22 cellular contexts compared by ENCODE assay signal in genomic region chr3:154217663-154218062, GRCh38.
DNase-seq lines count a peak whose midpoint lies in the region; ATAC-seq, FAIRE-seq and TF ChIP-seq lines count a peak whose summit lies in the region.
"Had no signal": no experiment of that assay in that cellular context is flagged by ENCODE, and none has a peak within 500 bp of the region (broad histone marks: within the 10 kb centered on the region; RNA-seq: fewer than 3 reads in every experiment).

No MANE protein-coding gene starts in this region.

- no peak for TF ChIP-seq POLR2A in NB4 (IDR thresholded peaks at IDR 0.05; ENCODE audit: extremely low read depth, insufficient read length)
- TF ChIP-seq POLR2A in GM12878 (IDR thresholded peaks at IDR 0.05; ENCODE audit: low read depth, low read length), result no peak

- WGBS in GM12878 (ENCODE audit: insufficient coverage, insufficient replicate concordance, low lambda C conversion rate, missing lambda C conversion rate), result 14% methylated on average over 6 of the region's 6 CpGs

- POLR2A ChIA-PET in GM12878 (lab: Charles Lee), result no interaction called here

- SMC1A ChIA-PET in GM12878 (lab: Charles Lee; ENCODE audit: uncharacterized antibody, unreplicated experiment), result no interaction called here

- H3K36me3 ChIP-seq in GM12878 (ENCODE audit: control insufficient read depth in 2 of 2, insufficient read depth in 2 of 2, low read length in 1 of 2), result no peaks in the 10 kb centered on the region

- RAD21 ChIA-PET in GM12878 (lab: Charles Lee; ENCODE audit: unreplicated experiment), result no interaction called here

- CTCF ChIA-PET in GM12878 (lab: Yijun Ruan, JAX), result no interaction called here

- no peaks in the 10 kb centered on the region for H3K27me3 ChIP-seq in GM12878 (replicated peaks in 1 of 2; ENCODE audit: control insufficient read depth in 2 of 2, insufficient read depth in 2 of 2, low read length in 1 of 2)

- H3K4me1 ChIP-seq in GM12878 (ENCODE audit: control insufficient read depth, insufficient read depth, low read length), result no peaks in the 10 kb centered on the region

- H3K4me3 ChIP-seq in NB4 (ENCODE audit: low read depth, low read length), result no peak overlapping the region
- no peak overlapping the region for H3K4me3 ChIP-seq in GM12878
- H3K4me3 ChIP-seq: PC-9 had no signal

- H3K4me2 ChIP-seq in GM12878 (ENCODE audit: control insufficient read depth, insufficient read depth), result no peak overlapping the region
- H3K4me2 ChIP-seq: PC-9 had no signal

- H3K9me3 ChIP-seq in GM12878 (replicated peaks; ENCODE audit: control insufficient read depth, insufficient read depth, low read length), result no peaks in the 10 kb centered on the region

- H3K27ac ChIP-seq in GM12878 (ENCODE audit: control insufficient read depth, insufficient read depth), result no peak overlapping the region
- H3K27ac ChIP-seq: PC-9 had no signal

- DNase-seq in NCI-H1417 (lab: John Stamatoyannopoulos, UW) (peak in 2 of 3 experiments; percentile 43 to 78), NCI-H1417 treated with DMSO at 0.1 percent for 48 hours (lab: John Stamatoyannopoulos, UW) (no peak), NB4 (ENCODE audit: low read depth) (peak; percentile 4), GM12878 (ENCODE audit: low read depth, low spot score) (no peak), retina (peak; percentile 68), cerebellar nuclear complex (lab: John Stamatoyannopoulos, UW) (no peak)
- DNase-seq in activated CD4-positive, alpha-beta T cell treated with anti-CD3 and anti-CD28 coated beads, Interleukin-2, amount 50 U/mL, for 1 hour, result no peak
- DNase-seq: 8988T, AML-193, DMS79, H7, HFFc6, Kasumi-1, NCI-H146, NCI-H2029, NCI-H2171, NCI-H446, NCI-H526, PC-9, RPMI8226, SHP77, SW 1271 had no signal

- in situ Hi-C loops in GM12878 (cut with MboI), result no loop called here

- ATAC-seq in GM12878, result no peak

- TF ChIP-seq CTCF in NB4 (IDR thresholded peaks at IDR 0.05; ENCODE audit: low read depth, low read length) (no peak), GM12878 (IDR thresholded peaks at IDR 0.05 in 2 of 3, conservative IDR thresholded peaks at IDR 0.05 in 1 of 3; ENCODE audit: control insufficient read depth in 2 of 3, extremely low read depth in 1 of 3, insufficient read depth in 1 of 3, low read depth in 3 of 3, low read length in 3 of 3) (no peak)

- intact Hi-C loops in GM12878 (cut with micrococcal nuclease; ENCODE audit: unreplicated experiment), result no loop called here

- no peaks in the 10 kb centered on the region for H3K79me2 ChIP-seq in GM12878 (ENCODE audit: control insufficient read depth, insufficient read depth, low read length)

- no peaks in the 10 kb centered on the region for H4K20me1 ChIP-seq in GM12878 (ENCODE audit: control insufficient read depth, insufficient read depth)

- no peak for FAIRE-seq in GM12878 (lab: Jason Lieb, UNC)

- no peak for TF ChIP-seq RAD21 in GM12878 (IDR thresholded peaks at IDR 0.05; ENCODE audit: insufficient read depth, low read depth, low read length)

- no peak overlapping the region for H3K9ac ChIP-seq in GM12878 (ENCODE audit: control insufficient read depth, insufficient read depth, low read length)

- TF ChIP-seq EP300 in GM12878 (IDR thresholded peaks at IDR 0.05; ENCODE audit: borderline replicate concordance in 1 of 2, control insufficient read depth in 1 of 2, low read depth in 2 of 2, low read length in 2 of 2), result no peak

- H2AFZ ChIP-seq in GM12878 (ENCODE audit: control insufficient read depth, low read depth, low read length), result no peak overlapping the region
- H2AFZ ChIP-seq: PC-9 had no signal

- BruUV-seq in GM12878 (replicated peaks; lab: Mats Ljungman, UMichigan), result no TSS peak

TF ChIP-seq in GM12878, 131 proteins besides CTCF, POLR2A, EP300 and RAD21:
- TF ChIP-seq MTA2 (IDR thresholded peaks at IDR 0.05; ENCODE audit: low read depth), result peak; percentile 28; the same call in 1 of the 2 replicates
- TF ChIP-seq STAT3 (IDR thresholded peaks at IDR 0.05; ENCODE audit: low read depth, low read length), result no peak
- no peak for TF ChIP-seq BACH1 (IDR thresholded peaks at IDR 0.05; ENCODE audit: borderline replicate concordance)
- peak; percentile 36; the same call in 1 of the 2 replicates for TF ChIP-seq NR2C1 (IDR thresholded peaks at IDR 0.05)
- TF ChIP-seq KAT2A (conservative IDR thresholded peaks at IDR 0.05; ENCODE audit: control insufficient read depth, low read depth, low read length), result no peak
- no peak for TF ChIP-seq FOXM1 (IDR thresholded peaks at IDR 0.05; ENCODE audit: low read depth, low read length)
- peak; percentile 67 for TF ChIP-seq NR2F1 (conservative IDR thresholded peaks at IDR 0.05)
- no peak for TF ChIP-seq FOXK2 (IDR thresholded peaks at IDR 0.05)

Comparison
In these comparisons a context has a peak if more than half of its experiments do, and no peak if none do; other contexts are left out.
1. DNase-seq: peak in NCI-H1417 (2 of 3), NB4 (single experiment) and retina (single experiment); none in NCI-H1417 treated with DMSO at 0.1 percent for 48 hours (single experiment), GM12878 (single experiment), activated CD4-positive, alpha-beta T cell treated with anti-CD3 and anti-CD28 coated beads, Interleukin-2, amount 50 U/mL, for 1 hour (single experiment) and cerebellar nuclear complex (0 of 2).